Comparison of ENCODE assay signal across 1 cellular context in genomic region chr11:76787911-76788596, GRCh38.
A peak's percentile ranks its signal among the peaks of the same experiment; 100 is the strongest.
TF ChIP-seq lines count a peak whose summit lies in the region.

No MANE protein-coding gene starts in this region.

TF ChIP-seq in K562, 482 proteins besides CTCF, POLR2A, EP300 and RAD21 (continued from another document and continues in another):
- TF ChIP-seq, protein P1, sequence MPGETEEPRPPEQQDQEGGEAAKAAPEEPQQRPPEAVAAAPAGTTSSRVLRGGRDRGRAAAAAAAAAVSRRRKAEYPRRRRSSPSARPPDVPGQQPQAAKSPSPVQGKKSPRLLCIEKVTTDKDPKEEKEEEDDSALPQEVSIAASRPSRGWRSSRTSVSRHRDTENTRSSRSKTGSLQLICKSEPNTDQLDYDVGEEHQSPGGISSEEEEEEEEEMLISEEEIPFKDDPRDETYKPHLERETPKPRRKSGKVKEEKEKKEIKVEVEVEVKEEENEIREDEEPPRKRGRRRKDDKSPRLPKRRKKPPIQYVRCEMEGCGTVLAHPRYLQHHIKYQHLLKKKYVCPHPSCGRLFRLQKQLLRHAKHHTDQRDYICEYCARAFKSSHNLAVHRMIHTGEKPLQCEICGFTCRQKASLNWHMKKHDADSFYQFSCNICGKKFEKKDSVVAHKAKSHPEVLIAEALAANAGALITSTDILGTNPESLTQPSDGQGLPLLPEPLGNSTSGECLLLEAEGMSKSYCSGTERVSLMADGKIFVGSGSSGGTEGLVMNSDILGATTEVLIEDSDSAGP (CRISPR knock-in tag; IDR thresholded peaks at IDR 0.05) = no peak
- no peak for TF ChIP-seq PHF21A (IDR thresholded peaks at IDR 0.05; ENCODE audit: borderline replicate concordance, low read depth)
- no peak for TF ChIP-seq STAG1 (CRISPR knock-in tag; IDR thresholded peaks at IDR 0.05; ENCODE audit: borderline replicate concordance)
- no peak for TF ChIP-seq TCF7 (IDR thresholded peaks at IDR 0.05; ENCODE audit: borderline replicate concordance)
- TF ChIP-seq ZBTB8A (IDR thresholded peaks at IDR 0.05; ENCODE audit: partially characterized antibody) = no peak
- TF ChIP-seq, protein P2, sequence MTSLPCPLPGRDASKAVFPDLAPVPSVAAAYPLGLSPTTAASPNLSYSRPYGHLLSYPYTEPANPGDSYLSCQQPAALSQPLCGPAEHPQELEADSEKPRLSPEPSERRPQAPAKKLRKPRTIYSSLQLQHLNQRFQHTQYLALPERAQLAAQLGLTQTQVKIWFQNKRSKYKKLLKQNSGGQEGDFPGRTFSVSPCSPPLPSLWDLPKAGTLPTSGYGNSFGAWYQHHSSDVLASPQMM (CRISPR knock-in tag; IDR thresholded peaks at IDR 0.05) = no peak
- no peak for TF ChIP-seq FOXO4 (CRISPR knock-in tag; IDR thresholded peaks at IDR 0.05)
- no peak for TF ChIP-seq CBX2 (IDR thresholded peaks at IDR 0.05; ENCODE audit: insufficient read depth, low read length, poor library complexity, severe bottlenecking)
- TF ChIP-seq HES1 (IDR thresholded peaks at IDR 0.05; ENCODE audit: low read depth) = no peak
- peak; percentile 76 for TF ChIP-seq KLF16 (IDR thresholded peaks at IDR 0.05)
- TF ChIP-seq, protein P3, sequence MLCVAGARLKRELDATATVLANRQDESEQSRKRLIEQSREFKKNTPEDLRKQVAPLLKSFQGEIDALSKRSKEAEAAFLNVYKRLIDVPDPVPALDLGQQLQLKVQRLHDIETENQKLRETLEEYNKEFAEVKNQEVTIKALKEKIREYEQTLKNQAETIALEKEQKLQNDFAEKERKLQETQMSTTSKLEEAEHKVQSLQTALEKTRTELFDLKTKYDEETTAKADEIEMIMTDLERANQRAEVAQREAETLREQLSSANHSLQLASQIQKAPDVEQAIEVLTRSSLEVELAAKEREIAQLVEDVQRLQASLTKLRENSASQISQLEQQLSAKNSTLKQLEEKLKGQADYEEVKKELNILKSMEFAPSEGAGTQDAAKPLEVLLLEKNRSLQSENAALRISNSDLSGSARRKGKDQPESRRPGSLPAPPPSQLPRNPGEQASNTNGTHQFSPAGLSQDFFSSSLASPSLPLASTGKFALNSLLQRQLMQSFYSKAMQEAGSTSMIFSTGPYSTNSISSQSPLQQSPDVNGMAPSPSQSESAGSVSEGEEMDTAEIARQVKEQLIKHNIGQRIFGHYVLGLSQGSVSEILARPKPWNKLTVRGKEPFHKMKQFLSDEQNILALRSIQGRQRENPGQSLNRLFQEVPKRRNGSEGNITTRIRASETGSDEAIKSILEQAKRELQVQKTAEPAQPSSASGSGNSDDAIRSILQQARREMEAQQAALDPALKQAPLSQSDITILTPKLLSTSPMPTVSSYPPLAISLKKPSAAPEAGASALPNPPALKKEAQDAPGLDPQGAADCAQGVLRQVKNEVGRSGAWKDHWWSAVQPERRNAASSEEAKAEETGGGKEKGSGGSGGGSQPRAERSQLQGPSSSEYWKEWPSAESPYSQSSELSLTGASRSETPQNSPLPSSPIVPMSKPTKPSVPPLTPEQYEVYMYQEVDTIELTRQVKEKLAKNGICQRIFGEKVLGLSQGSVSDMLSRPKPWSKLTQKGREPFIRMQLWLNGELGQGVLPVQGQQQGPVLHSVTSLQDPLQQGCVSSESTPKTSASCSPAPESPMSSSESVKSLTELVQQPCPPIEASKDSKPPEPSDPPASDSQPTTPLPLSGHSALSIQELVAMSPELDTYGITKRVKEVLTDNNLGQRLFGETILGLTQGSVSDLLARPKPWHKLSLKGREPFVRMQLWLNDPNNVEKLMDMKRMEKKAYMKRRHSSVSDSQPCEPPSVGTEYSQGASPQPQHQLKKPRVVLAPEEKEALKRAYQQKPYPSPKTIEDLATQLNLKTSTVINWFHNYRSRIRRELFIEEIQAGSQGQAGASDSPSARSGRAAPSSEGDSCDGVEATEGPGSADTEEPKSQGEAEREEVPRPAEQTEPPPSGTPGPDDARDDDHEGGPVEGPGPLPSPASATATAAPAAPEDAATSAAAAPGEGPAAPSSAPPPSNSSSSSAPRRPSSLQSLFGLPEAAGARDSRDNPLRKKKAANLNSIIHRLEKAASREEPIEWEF (CRISPR knock-in tag; IDR thresholded peaks at IDR 0.05) = no peak
- TF ChIP-seq HOMEZ (CRISPR knock-in tag; IDR thresholded peaks at IDR 0.05) = no peak
- no peak for TF ChIP-seq ZBTB34 (CRISPR knock-in tag; IDR thresholded peaks at IDR 0.05)
- TF ChIP-seq, protein P4, sequence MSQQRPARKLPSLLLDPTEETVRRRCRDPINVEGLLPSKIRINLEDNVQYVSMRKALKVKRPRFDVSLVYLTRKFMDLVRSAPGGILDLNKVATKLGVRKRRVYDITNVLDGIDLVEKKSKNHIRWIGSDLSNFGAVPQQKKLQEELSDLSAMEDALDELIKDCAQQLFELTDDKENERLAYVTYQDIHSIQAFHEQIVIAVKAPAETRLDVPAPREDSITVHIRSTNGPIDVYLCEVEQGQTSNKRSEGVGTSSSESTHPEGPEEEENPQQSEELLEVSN (IDR thresholded peaks at IDR 0.05; ENCODE audit: borderline replicate concordance in 1 of 2, extremely low read depth in 1 of 2, insufficient read depth in 1 of 2, insufficient read length in 1 of 2, low read depth in 1 of 2, low read length in 1 of 2, poor library complexity in 1 of 2, severe bottlenecking in 1 of 2) = peak in 1 of 2 experiments; percentile 46
- no peak for TF ChIP-seq DMBX1 (CRISPR knock-in tag; IDR thresholded peaks at IDR 0.05; ENCODE audit: borderline replicate concordance)
- TF ChIP-seq ZNF766 (CRISPR knock-in tag; conservative IDR thresholded peaks at IDR 0.05) = no peak
- TF ChIP-seq, protein P5, sequence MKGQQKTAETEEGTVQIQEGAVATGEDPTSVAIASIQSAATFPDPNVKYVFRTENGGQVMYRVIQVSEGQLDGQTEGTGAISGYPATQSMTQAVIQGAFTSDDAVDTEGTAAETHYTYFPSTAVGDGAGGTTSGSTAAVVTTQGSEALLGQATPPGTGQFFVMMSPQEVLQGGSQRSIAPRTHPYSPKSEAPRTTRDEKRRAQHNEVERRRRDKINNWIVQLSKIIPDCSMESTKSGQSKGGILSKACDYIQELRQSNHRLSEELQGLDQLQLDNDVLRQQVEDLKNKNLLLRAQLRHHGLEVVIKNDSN (CRISPR knock-in tag; IDR thresholded peaks at IDR 0.05) = peak; percentile 74
- no peak for TF ChIP-seq ARHGAP35 (IDR thresholded peaks at IDR 0.05; ENCODE audit: partially characterized antibody)
- no peak for TF ChIP-seq HIVEP1 (CRISPR knock-in tag; IDR thresholded peaks at IDR 0.05)
- TF ChIP-seq TEAD2 (tag; IDR thresholded peaks at IDR 0.05) = no peak
- no peak for TF ChIP-seq LARP7 (IDR thresholded peaks at IDR 0.05)
- TF ChIP-seq SRSF1 (IDR thresholded peaks at IDR 0.05; ENCODE audit: low read depth, low read length) = no peak
- TF ChIP-seq NONO (IDR thresholded peaks at IDR 0.05; ENCODE audit: low read depth in 2 of 2, low read length in 1 of 2) = no peak
- no peak for TF ChIP-seq RBBP5 (IDR thresholded peaks at IDR 0.05; ENCODE audit: borderline replicate concordance, insufficient read depth, low read length, poor library complexity, severe bottlenecking)
- peak; percentile 94; the same call in 1 of the 2 replicates for TF ChIP-seq CTBP1 (IDR thresholded peaks at IDR 0.05; ENCODE audit: borderline replicate concordance)
- peak; percentile 57 for TF ChIP-seq ZKSCAN1 (IDR thresholded peaks at IDR 0.05; ENCODE audit: low read depth, low read length)
- no peak for TF ChIP-seq TAF7 (tag; IDR thresholded peaks at IDR 0.05)
- no peak for TF ChIP-seq BCL6 (CRISPR knock-in tag; IDR thresholded peaks at IDR 0.05)
- peak; percentile 90 for TF ChIP-seq TCF3 (CRISPR knock-in tag; IDR thresholded peaks at IDR 0.05)
- peak; percentile 99 for TF ChIP-seq ZNF121 (CRISPR knock-in tag; conservative IDR thresholded peaks at IDR 0.05)
- TF ChIP-seq TEAD4 (IDR thresholded peaks at IDR 0.05; ENCODE audit: low read length) = peak; percentile 87
- TF ChIP-seq TEAD4 (CRISPR knock-in tag; IDR thresholded peaks at IDR 0.05; ENCODE audit: borderline replicate concordance) = no peak
- TF ChIP-seq SMARCE1 (IDR thresholded peaks at IDR 0.05) = 0 out of 2 replicates have a peak, but pooled peaks have one; percentile 51
- peak; percentile 72; the same call in 1 of the 2 replicates for TF ChIP-seq CBX5 (IDR thresholded peaks at IDR 0.05; ENCODE audit: borderline replicate concordance, low read depth)
- no peak for TF ChIP-seq ZNF644 (tag; IDR thresholded peaks at IDR 0.05; ENCODE audit: low read depth)
- no peak for TF ChIP-seq RUNX1 (IDR thresholded peaks at IDR 0.05; ENCODE audit: low read depth)
- TF ChIP-seq HMGXB4 (CRISPR knock-in tag; IDR thresholded peaks at IDR 0.05) = no peak
- no peak for TF ChIP-seq SAP30 (IDR thresholded peaks at IDR 0.05; ENCODE audit: borderline replicate concordance, insufficient read depth, low read depth, low read length, poor library complexity, severe bottlenecking)
- TF ChIP-seq ELF2 (CRISPR knock-in tag; IDR thresholded peaks at IDR 0.05) = no peak
- TF ChIP-seq RB1 (IDR thresholded peaks at IDR 0.05; ENCODE audit: low read depth) = no peak
- no peak for TF ChIP-seq ZNF778 (CRISPR knock-in tag; IDR thresholded peaks at IDR 0.05)
- TF ChIP-seq E4F1 (CRISPR knock-in tag; IDR thresholded peaks at IDR 0.05; ENCODE audit: borderline replicate concordance) = no peak
- TF ChIP-seq BCOR (IDR thresholded peaks at IDR 0.05) = peak; percentile 84
- no peak for TF ChIP-seq ZNF140 (CRISPR knock-in tag; IDR thresholded peaks at IDR 0.05)
- TF ChIP-seq ZBED1 (IDR thresholded peaks at IDR 0.05) = no peak
- TF ChIP-seq HDAC6 (IDR thresholded peaks at IDR 0.05; ENCODE audit: low read depth, low read length) = no peak
